1 cellular context compared by ENCODE assay signal in the genomic region with DNA sequence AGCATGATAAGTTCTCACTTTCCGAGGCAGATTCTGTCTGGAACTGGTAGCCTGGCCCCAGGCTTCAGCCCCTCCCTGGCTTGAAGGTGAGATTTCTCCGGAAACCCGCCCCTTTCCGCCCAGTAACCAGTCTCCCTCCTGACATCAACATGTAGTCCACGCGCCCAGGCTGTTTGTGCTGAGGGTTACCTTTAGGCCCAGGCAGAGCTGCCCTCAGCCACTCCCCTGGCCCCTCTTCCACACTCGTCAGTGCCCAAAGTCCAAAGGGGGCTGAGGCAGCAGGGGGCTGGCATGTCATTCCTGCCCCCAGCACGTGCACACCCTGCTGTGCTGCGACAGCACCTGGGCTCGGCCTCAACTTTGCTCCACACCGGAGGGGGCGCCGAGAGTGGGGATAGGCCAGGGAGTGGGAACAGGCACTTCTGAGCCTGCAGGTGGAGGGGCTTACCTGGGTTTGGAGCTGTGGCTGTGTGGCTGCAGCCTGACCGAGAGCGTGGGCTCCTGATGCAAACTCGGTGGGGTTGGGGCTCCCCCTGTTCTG.
TF ChIP-seq lines count a peak whose summit lies in the region.

No MANE protein-coding gene starts in this region.

TF ChIP-seq in HepG2, 621 proteins besides CTCF, POLR2A, EP300 and RAD21 (continued from another document):
- TF ChIP-seq, protein P1, sequence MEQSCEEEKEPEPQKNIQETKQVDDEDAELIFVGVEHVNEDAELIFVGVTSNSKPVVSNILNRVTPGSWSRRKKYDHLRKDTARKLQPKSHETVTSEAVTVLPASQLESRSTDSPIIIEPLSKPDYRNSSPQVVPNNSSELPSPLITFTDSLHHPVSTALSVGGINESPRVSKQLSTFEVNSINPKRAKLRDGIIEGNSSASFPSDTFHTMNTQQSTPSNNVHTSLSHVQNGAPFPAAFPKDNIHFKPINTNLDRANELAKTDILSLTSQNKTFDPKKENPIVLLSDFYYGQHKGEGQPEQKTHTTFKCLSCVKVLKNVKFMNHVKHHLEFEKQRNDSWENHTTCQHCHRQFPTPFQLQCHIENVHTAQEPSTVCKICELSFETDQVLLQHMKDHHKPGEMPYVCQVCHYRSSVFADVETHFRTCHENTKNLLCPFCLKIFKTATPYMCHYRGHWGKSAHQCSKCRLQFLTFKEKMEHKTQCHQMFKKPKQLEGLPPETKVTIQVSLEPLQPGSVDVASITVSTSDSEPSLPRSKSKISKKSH (CRISPR knock-in tag; IDR thresholded peaks at IDR 0.05; ENCODE audit: borderline replicate concordance): 0 out of 2 replicates have a peak, but pooled peaks have one; percentile 63
- TF ChIP-seq, protein P2, sequence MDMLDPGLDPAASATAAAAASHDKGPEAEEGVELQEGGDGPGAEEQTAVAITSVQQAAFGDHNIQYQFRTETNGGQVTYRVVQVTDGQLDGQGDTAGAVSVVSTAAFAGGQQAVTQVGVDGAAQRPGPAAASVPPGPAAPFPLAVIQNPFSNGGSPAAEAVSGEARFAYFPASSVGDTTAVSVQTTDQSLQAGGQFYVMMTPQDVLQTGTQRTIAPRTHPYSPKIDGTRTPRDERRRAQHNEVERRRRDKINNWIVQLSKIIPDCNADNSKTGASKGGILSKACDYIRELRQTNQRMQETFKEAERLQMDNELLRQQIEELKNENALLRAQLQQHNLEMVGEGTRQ (IDR thresholded peaks at IDR 0.05; ENCODE audit: low read depth, low read length): no peak
- TF ChIP-seq, protein P2 (CRISPR knock-in tag; IDR thresholded peaks at IDR 0.05; ENCODE audit: borderline replicate concordance): no peak
- no peak for TF ChIP-seq ZNF282 (IDR thresholded peaks at IDR 0.05; ENCODE audit: partially characterized antibody)
- peak; percentile 29; the same call in 1 of the 2 replicates for TF ChIP-seq GABPB1 (CRISPR knock-in tag; IDR thresholded peaks at IDR 0.05)
- peak; percentile 64; the same call in 1 of the 2 replicates for TF ChIP-seq BHLHE40 (IDR thresholded peaks at IDR 0.05; ENCODE audit: low read length)
- TF ChIP-seq, protein P3, sequence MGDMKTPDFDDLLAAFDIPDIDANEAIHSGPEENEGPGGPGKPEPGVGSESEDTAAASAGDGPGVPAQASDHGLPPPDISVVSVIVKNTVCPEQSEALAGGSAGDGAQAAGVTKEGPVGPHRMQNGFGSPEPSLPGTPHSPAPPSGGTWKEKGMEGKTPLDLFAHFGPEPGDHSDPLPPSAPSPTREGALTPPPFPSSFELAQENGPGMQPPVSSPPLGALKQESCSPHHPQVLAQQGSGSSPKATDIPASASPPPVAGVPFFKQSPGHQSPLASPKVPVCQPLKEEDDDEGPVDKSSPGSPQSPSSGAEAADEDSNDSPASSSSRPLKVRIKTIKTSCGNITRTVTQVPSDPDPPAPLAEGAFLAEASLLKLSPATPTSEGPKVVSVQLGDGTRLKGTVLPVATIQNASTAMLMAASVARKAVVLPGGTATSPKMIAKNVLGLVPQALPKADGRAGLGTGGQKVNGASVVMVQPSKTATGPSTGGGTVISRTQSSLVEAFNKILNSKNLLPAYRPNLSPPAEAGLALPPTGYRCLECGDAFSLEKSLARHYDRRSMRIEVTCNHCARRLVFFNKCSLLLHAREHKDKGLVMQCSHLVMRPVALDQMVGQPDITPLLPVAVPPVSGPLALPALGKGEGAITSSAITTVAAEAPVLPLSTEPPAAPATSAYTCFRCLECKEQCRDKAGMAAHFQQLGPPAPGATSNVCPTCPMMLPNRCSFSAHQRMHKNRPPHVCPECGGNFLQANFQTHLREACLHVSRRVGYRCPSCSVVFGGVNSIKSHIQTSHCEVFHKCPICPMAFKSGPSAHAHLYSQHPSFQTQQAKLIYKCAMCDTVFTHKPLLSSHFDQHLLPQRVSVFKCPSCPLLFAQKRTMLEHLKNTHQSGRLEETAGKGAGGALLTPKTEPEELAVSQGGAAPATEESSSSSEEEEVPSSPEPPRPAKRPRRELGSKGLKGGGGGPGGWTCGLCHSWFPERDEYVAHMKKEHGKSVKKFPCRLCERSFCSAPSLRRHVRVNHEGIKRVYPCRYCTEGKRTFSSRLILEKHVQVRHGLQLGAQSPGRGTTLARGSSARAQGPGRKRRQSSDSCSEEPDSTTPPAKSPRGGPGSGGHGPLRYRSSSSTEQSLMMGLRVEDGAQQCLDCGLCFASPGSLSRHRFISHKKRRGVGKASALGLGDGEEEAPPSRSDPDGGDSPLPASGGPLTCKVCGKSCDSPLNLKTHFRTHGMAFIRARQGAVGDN (CRISPR knock-in tag; IDR thresholded peaks at IDR 0.05): peak; percentile 52
- TF ChIP-seq ZNF891 (CRISPR knock-in tag; IDR thresholded peaks at IDR 0.05): 0 out of 2 replicates have a peak, but pooled peaks have one; percentile 44
- 0 out of 2 replicates have a peak, but pooled peaks have one; percentile 23 for TF ChIP-seq MYC (CRISPR knock-in tag; IDR thresholded peaks at IDR 0.05; ENCODE audit: borderline replicate concordance)
TF ChIP-seq in HepG2: peak in this region for 10.
